2 cellular contexts compared by ENCODE assay signal in the genomic region with DNA sequence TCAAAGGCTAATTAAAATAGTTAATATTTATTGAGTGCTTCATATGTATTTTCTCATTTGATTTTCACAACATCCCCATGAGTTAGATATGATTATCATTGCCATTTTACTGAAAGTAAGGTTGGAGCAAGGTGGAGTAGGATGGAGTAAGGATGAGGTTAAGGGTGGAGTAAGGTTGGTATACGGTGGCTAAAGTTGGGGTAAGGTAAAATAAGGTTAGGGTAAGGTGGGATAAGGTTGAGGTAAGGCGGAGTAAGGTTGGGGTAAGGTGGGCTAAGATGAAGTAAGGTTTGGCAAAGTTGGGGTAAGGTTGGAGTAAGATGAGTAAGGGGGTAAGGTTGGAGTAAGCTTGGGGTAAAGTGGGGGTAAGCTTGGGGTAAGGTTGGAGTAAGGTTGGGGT.
TF ChIP-seq lines count a peak whose summit lies in the region.

No MANE protein-coding gene starts in this region.

TF ChIP-seq in GM12891, 5 proteins besides CTCF, POLR2A, EP300 and RAD21:
- TF ChIP-seq PAX5 (IDR thresholded peaks at IDR 0.05; ENCODE audit: insufficient read depth, low read length, severe bottlenecking), result no peak
- no peak for TF ChIP-seq POLR2AphosphoS5 (IDR thresholded peaks at IDR 0.05; ENCODE audit: low read depth, low read length)
- no peak for TF ChIP-seq POU2F2 (IDR thresholded peaks at IDR 0.05; ENCODE audit: low read depth, low read length)
TF ChIP-seq in GM12891: peak in this region for 0.

TF ChIP-seq in H1, 55 proteins besides CTCF, POLR2A, EP300 and RAD21:
- TF ChIP-seq, protein P1, sequence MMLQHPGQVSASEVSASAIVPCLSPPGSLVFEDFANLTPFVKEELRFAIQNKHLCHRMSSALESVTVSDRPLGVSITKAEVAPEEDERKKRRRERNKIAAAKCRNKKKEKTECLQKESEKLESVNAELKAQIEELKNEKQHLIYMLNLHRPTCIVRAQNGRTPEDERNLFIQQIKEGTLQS (IDR thresholded peaks at IDR 0.05; ENCODE audit: insufficient read depth, low read depth, low read length), result no peak
- no peak for TF ChIP-seq RNF2 (IDR thresholded peaks at IDR 0.05; ENCODE audit: borderline replicate concordance, low read depth, low read length, missing control alignments, poor library complexity, severe bottlenecking)
- no peak for TF ChIP-seq EGR1 (IDR thresholded peaks at IDR 0.05; ENCODE audit: borderline replicate concordance, low read depth, low read length)
- TF ChIP-seq TCF12 (IDR thresholded peaks at IDR 0.05; ENCODE audit: low read depth, low read length), result no peak
- TF ChIP-seq NANOG (IDR thresholded peaks at IDR 0.05; ENCODE audit: insufficient read depth, low read depth, low read length, poor library complexity, severe bottlenecking), result no peak
- TF ChIP-seq SP1 (IDR thresholded peaks at IDR 0.05; ENCODE audit: low read depth, low read length), result no peak
- TF ChIP-seq ASH2L (IDR thresholded peaks at IDR 0.05; ENCODE audit: low read length), result no peak
- TF ChIP-seq TAF1 (IDR thresholded peaks at IDR 0.05; ENCODE audit: low read depth, low read length), result no peak
- no peak for TF ChIP-seq BRCA1 (IDR thresholded peaks at IDR 0.05; ENCODE audit: low read depth, low read length)
- TF ChIP-seq RFX5 (IDR thresholded peaks at IDR 0.05; ENCODE audit: borderline replicate concordance, low read depth, low read length), result no peak
- no peak for TF ChIP-seq SP2 (IDR thresholded peaks at IDR 0.05; ENCODE audit: low read length)
- no peak for TF ChIP-seq SUZ12 (IDR thresholded peaks at IDR 0.05; ENCODE audit: low read length)
